ENCODE assay signal across 9 cellular contexts in the genomic region with DNA sequence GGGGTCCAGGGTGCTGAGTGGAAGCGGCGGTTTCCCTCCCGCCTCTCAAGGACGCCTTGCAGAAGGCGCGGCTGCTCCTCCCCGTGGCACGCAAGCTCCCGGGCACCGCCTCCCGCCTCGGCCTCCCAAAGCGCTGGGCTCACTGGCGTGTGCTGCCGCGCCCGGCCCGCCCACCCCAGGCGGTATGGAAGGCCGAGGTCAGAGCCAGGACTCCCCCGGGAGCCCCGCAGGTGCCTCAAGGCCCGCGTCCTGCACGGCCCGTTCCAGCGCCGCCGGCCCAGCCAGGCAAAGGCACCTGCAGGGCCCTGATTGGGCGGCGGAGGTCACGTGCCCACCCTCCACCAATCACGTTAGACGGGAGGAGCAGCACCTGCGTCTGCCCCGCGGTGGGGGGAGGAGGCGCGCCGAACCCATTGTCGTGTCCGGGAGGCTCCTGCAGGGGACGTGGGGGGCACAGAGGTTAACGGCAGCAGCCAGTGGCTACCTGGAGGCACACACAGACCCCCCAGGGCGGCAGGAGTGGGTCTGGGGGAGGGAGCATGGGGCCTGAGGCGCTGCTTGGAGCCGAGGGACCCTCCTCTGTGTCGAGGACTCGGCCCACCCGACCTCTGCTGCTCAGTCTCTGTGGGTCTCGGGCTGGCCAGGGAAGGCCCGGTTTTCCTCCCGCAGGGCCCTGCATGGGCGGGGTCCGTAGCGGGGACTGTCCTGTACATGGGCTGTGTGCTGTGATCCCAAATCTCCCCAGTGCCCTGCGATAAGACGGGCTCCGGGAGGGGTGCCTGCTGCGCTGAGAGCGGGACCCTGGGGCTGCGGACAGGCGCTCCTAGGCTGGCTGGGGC. TPM values are rescaled to one million over a fixed set of nuclear protein-coding genes. Genes with fewer than 3 reads are reported as not detected.
A peak's percentile ranks its signal among the peaks of the same experiment; 100 is the strongest.
DNase-seq lines count a peak whose midpoint lies in the region; ATAC-seq, FAIRE-seq and TF ChIP-seq lines count a peak whose summit lies in the region.
"Had no signal": no experiment of that assay in that cellular context is flagged by ENCODE, and none has a peak within 500 bp of the region (broad histone marks: within the 10 kb centered on the region; RNA-seq: fewer than 3 reads in every experiment).

No MANE protein-coding gene starts in this region.

- peak overlapping the region; percentile 64 to 81 (median 76) for H3K9ac ChIP-seq in BLaER1 treated with 17β-estradiol and CSF1 and Interleukin-3, amounts not matched to agents 10 nM and 100 nM

- no peaks in the 10 kb centered on the region; a peak in 1 of 22 replicates for H4K20me1 ChIP-seq in BLaER1 treated with 17β-estradiol and CSF1 and Interleukin-3, amounts not matched to agents 10 nM and 100 nM

- peaks cover 21 to 48% (median 39%) of the 10 kb centered on the region in 10 experiments for H3K4me1 ChIP-seq in BLaER1 treated with 17β-estradiol and CSF1 and Interleukin-3, amounts not matched to agents 10 nM and 100 nM
- H3K4me1 ChIP-seq in right lobe of liver, result peaks cover 0 to 22% (median 10%) of the 10 kb centered on the region in 4 donors

- ATAC-seq in HG03457 (IDR thresholded peaks at IDR 0.05; ENCODE audit: unreplicated experiment) (peak; percentile 45), right lobe of liver (peak; percentile 67 to 83 (median 72))

- no CpG with 5 or more reads among the region's 63 CpGs for WGBS in right lobe of liver (ENCODE audit: insufficient coverage, low coverage, low lambda C conversion rate, missing lambda C conversion rate)

- TF ChIP-seq CTCF in right lobe of liver (IDR thresholded peaks at IDR 0.05), result peak in 1 of 4 donors; percentile 35

- no peaks in the 10 kb centered on the region for H3K36me3 ChIP-seq in BLaER1 treated with 17β-estradiol and CSF1 and Interleukin-3, amounts not matched to agents 10 nM and 100 nM
- H3K36me3 ChIP-seq in right lobe of liver, result no peaks in the 10 kb centered on the region

- peak overlapping the region; percentile 82 to 99 (median 94) for H3K4me2 ChIP-seq in BLaER1 treated with 17β-estradiol and CSF1 and Interleukin-3, amounts not matched to agents 10 nM and 100 nM

- peak; percentile 97 for FAIRE-seq in GM19239 (lab: Jason Lieb, UNC)
- FAIRE-seq: islet of Langerhans had no signal

- peak overlapping the region; percentile 63 to 76 (median 70) for H3K27ac ChIP-seq in BLaER1 treated with 17β-estradiol and CSF1 and Interleukin-3, amounts not matched to agents 10 nM and 100 nM
- peak overlapping the region; percentile 86 to 98 (median 89) for H3K27ac ChIP-seq in right lobe of liver

- peak overlapping the region; percentile 59 to 76 (median 66) for H3K4me3 ChIP-seq in BLaER1 treated with 17β-estradiol and CSF1 and Interleukin-3, amounts not matched to agents 10 nM and 100 nM
- peak overlapping the region; percentile 75 to 94 (median 78) for H3K4me3 ChIP-seq in right lobe of liver

- intact Hi-C loops in right lobe of liver (cut with DNase I), result loop anchor here (5.0 to 10.0 kb wide), 3 partner anchors 65 to 85 kb away; partner anchors contain the start of genes FUT7 (in 2 of the 2) and TRAF2 (in 1 of the 2)

- no peaks in the 10 kb centered on the region for H3K9me3 ChIP-seq in BLaER1 treated with 17β-estradiol and CSF1 and Interleukin-3, amounts not matched to agents 10 nM and 100 nM (replicated peaks in 1 of 11)
- no peaks in the 10 kb centered on the region for H3K9me3 ChIP-seq in right lobe of liver

- peak; percentile 89 for TF ChIP-seq POLR2A in right lobe of liver (IDR thresholded peaks at IDR 0.05)

- DNase-seq in GM19239 (ENCODE audit: insufficient read length, low spot score) (peak; percentile 100), NCI-H526 (lab: John Stamatoyannopoulos, UW) (peak; percentile 77 to 95), dermis microvascular lymphatic vessel endothelial cell (ENCODE audit: low read depth in 2 of 2) (peak; percentile 81 to 97), right lobe of liver (peak; percentile 98 to 99 (median 99))
- peak; percentile 90 to 94 for DNase-seq in activated CD4-positive, alpha-beta T cell treated with anti-CD3 and anti-CD28 coated beads, Interleukin-2, amount 50 U/mL, for 24 hours (ENCODE audit: low read depth in 1 of 2, low spot score in 1 of 2)
- DNase-seq in stimulated activated CD4-positive, alpha-beta T cell treated with anti-CD3 and anti-CD28 coated beads, Interleukin-4, amount 100 ng/mL, for 24 hours, result peak; percentile 97

- no peaks in the 10 kb centered on the region for H3K27me3 ChIP-seq in BLaER1 treated with 17β-estradiol and CSF1 and Interleukin-3, amounts not matched to agents 10 nM and 100 nM
- no peaks in the 10 kb centered on the region for H3K27me3 ChIP-seq in right lobe of liver

RNA-seq across cellular contexts. Expression of gene LCN12, which starts 2.0 kb away (rescaled TPM):
- total RNA-seq in dermis microvascular lymphatic vessel endothelial cell (not detected in 2 replicates), right lobe of liver (10 to 100 TPM in 5 of 6 experiments, 1 to 10 TPM in 1; 2.7 to 36.4 (median 20.3) TPM)

RNA-seq across cellular contexts. Expression of gene C8G, which starts 5.0 kb away (rescaled TPM):
- total RNA-seq in dermis microvascular lymphatic vessel endothelial cell, result 0.51 and 0.77 TPM in 2 replicates
- 100 to 1,000 TPM; 248 to 755 (median 453) TPM for total RNA-seq in right lobe of liver

RNA-seq across cellular contexts. Expression of gene FBXW5, which starts 5.5 kb away (rescaled TPM):
- total RNA-seq in dermis microvascular lymphatic vessel endothelial cell (130 and 218 TPM in 2 replicates), right lobe of liver (100 to 1,000 TPM in 3 of 6 experiments, 10 to 100 TPM in 3; 84.0 to 290 (median 97.4) TPM)

RNA-seq across cellular contexts. Expression of gene PTGDS, which starts 27.3 kb away (rescaled TPM):
- total RNA-seq in dermis microvascular lymphatic vessel endothelial cell, result 0.13 and 0.25 TPM in 2 replicates
- 10 to 100 TPM in 2 of 6 experiments, 1 to 10 TPM in 4; 4.3 to 21.9 (median 6.0) TPM for total RNA-seq in right lobe of liver

RNA-seq across cellular contexts. Expression of gene LCNL1, which starts 32.8 kb away (rescaled TPM):
- total RNA-seq in dermis microvascular lymphatic vessel endothelial cell, result not detected in 2 replicates
- total RNA-seq in right lobe of liver, result not detected

Comparison
In these comparisons a context has a peak if more than half of its experiments do, and no peak if none do; other contexts are left out.
1. Peak in every context shown above with its lines: DNase-seq, ATAC-seq, H3K4me3 ChIP-seq and H3K27ac ChIP-seq.
2. RNA of gene C8G, which starts 5.0 kb away (total RNA-seq): 248 to 755 TPM in right lobe of liver; 0.51 to 0.77 TPM in dermis microvascular lymphatic vessel endothelial cell; every median in the first group is over 100 times any median in the second.